In the genomic region with DNA sequence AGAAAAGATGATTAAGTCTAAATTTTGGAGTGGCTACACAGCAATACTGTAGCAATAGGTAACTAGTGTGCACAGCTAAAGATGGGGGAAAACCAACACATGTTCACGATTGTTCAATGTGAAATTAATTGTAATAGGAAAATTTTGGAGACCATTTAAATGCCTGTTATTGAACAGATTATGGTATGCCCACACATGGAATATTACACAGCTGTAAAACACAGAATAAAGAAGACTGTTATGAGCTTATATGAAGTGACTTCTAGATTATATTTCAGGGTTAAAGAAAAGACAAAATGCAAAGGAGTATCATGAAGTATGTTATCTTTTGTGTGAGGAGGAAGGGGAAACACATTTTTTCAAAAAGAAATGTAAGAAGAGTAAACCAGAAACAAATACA, we compare ENCODE assay signal across 33 cellular contexts. TPM values are rescaled to one million over a fixed set of nuclear protein-coding genes. Genes with fewer than 3 reads are reported as not detected.
"Had no signal": no experiment of that assay in that cellular context is flagged by ENCODE, and none has a peak within 500 bp of the region (broad histone marks: within the 10 kb centered on the region; RNA-seq: fewer than 3 reads in every experiment).

No MANE protein-coding gene starts in this region.

- H3K36me3 ChIP-seq: colonic mucosa had no signal

- H3K4me1 ChIP-seq: colonic mucosa, esophagus squamous epithelium, gastrocnemius medialis, left lung, lower lobe of right lung had no signal

- H3K9me3 Mint-ChIP-seq: dendritic cell treated with granulocyte-macrophage colony-stimulating factor and Interleukin-4, amounts not matched to agents 40 ng/mL and 50 ng/mL, for 4 days; effector memory CD8-positive, alpha-beta T cell had no signal

- H3K27ac ChIP-seq: colonic mucosa, epithelial cell of prostate, esophagus squamous epithelium, gastrocnemius medialis, heart right ventricle, left lung, lower lobe of right lung had no signal

- H3K4me3 ChIP-seq: colonic mucosa, esophagus squamous epithelium, gastrocnemius medialis, heart right ventricle, left lung, lower lobe of right lung, mucosa of descending colon had no signal

- H3K4me3 Mint-ChIP-seq: dendritic cell treated with granulocyte-macrophage colony-stimulating factor and Interleukin-4, amounts not matched to agents 40 ng/mL and 50 ng/mL, for 4 days; effector memory CD8-positive, alpha-beta T cell; endodermal cell; mesothelial cell of epicardium had no signal

- DNase-seq: colonic mucosa; cortex of kidney; effector CD8-positive, alpha-beta T cell; effector memory CD8-positive, alpha-beta T cell; endodermal cell; erythroblast; esophagus squamous epithelium; foreskin fibroblast; foreskin melanocyte; gastrocnemius medialis; glutamatergic neuron; head of caudate nucleus; heart right ventricle; hippocampal formation; left cardiac atrium; left lung; left ventricle myocardium superior; lower lobe of right lung; mesenchymal stem cell; mucosa of descending colon; naive B cell had no signal

- H3K27me3 ChIP-seq: colonic mucosa, esophagus squamous epithelium, gastrocnemius medialis, heart right ventricle, left lung had no signal

- ATAC-seq: effector memory CD8-positive, alpha-beta T cell; esophagus mucosa; gastrocnemius medialis; heart right ventricle; left cardiac atrium; left lung; left ventricle myocardium superior; lower lobe of right lung; mucosa of descending colon had no signal

- H3K9me3 ChIP-seq: colonic mucosa, esophagus squamous epithelium, gastrocnemius medialis, left lung, lower lobe of right lung, mucosa of descending colon had no signal

- H3K27me3 Mint-ChIP-seq: dendritic cell treated with granulocyte-macrophage colony-stimulating factor and Interleukin-4, amounts not matched to agents 40 ng/mL and 50 ng/mL, for 4 days; effector memory CD8-positive, alpha-beta T cell; naive B cell had no signal

- H3K27ac Mint-ChIP-seq: dendritic cell treated with granulocyte-macrophage colony-stimulating factor and Interleukin-4, amounts not matched to agents 40 ng/mL and 50 ng/mL, for 4 days; effector memory CD8-positive, alpha-beta T cell; endodermal cell; mesothelial cell of epicardium had no signal

- H3K4me1 Mint-ChIP-seq: mesothelial cell of epicardium had no signal

RNA-seq across cellular contexts. Expression of a gene that starts 43.8 kb away (rescaled TPM):
- total RNA-seq: colonic mucosa, dermis microvascular lymphatic vessel endothelial cell, endodermal cell, esophagus squamous epithelium, gastrocnemius medialis, glomerular endothelial cell, heart right ventricle, kidney epithelial cell, left cardiac atrium, left lung, left ventricle myocardium superior, lower leg skin, lower lobe of right lung, lung microvascular endothelial cell, mesenteric fat pad, mesothelial cell of epicardium, mucosa of descending colon, myocyte had no signal
- polyA plus RNA-seq: heart right ventricle, keratinocyte had no signal
